Comparison of ENCODE assay signal across 20 cellular contexts in genomic region chr12:77344651-77345050, GRCh38.
"Had no signal": no experiment of that assay in that cellular context is flagged by ENCODE, and none has a peak within 500 bp of the region (broad histone marks: within the 10 kb centered on the region; RNA-seq: fewer than 3 reads in every experiment).

No MANE protein-coding gene starts in this region.

- H3K9me3 Mint-ChIP-seq: stimulated activated naive CD8-positive, alpha-beta T cell treated with anti-CD3 and anti-CD28 coated beads, Interleukin-15, Interleukin-2, amounts not matched to agents 100 ng/mL and 50 ng/mL, for 24 hours had no signal

- H3K4me3 Mint-ChIP-seq: natural killer cell; stimulated activated memory B cell treated with anti-CD40 and anti-IgM and Interleukin-4, amounts not matched to agents 10 μg/mL and 1 μg/mL and 100 μg/mL, for 72 hours; stimulated activated naive CD8-positive, alpha-beta T cell treated with anti-CD3 and anti-CD28 coated beads, Interleukin-15, Interleukin-2, amounts not matched to agents 100 ng/mL and 50 ng/mL, for 24 hours had no signal

- ATAC-seq: gastroesophageal sphincter; left colon; natural killer cell; pancreas; right lobe of liver; stimulated activated memory B cell treated with anti-CD40 and anti-IgM and Interleukin-4, amounts not matched to agents 10 μg/mL and 1 μg/mL and 100 μg/mL, for 72 hours had no signal

- H3K36me3 ChIP-seq: esophagus muscularis mucosa, gastroesophageal sphincter, pancreas, prostate gland, right lobe of liver, tibial nerve had no signal

- H3K27me3 ChIP-seq: esophagus muscularis mucosa, gastroesophageal sphincter, pancreas, right lobe of liver, testis, tibial nerve had no signal

- H3K27me3 Mint-ChIP-seq: stimulated activated memory B cell treated with anti-CD40 and anti-IgM and Interleukin-4, amounts not matched to agents 10 μg/mL and 1 μg/mL and 100 μg/mL, for 72 hours; stimulated activated naive CD8-positive, alpha-beta T cell treated with anti-CD3 and anti-CD28 coated beads, Interleukin-15, Interleukin-2, amounts not matched to agents 100 ng/mL and 50 ng/mL, for 24 hours had no signal

- FAIRE-seq: endometrium, pancreas had no signal

- H3K4me3 ChIP-seq: esophagus muscularis mucosa, gastroesophageal sphincter, pancreas, prostate gland, right lobe of liver, testis, tibial nerve had no signal

- H3K27ac Mint-ChIP-seq: natural killer cell; stimulated activated memory B cell treated with anti-CD40 and anti-IgM and Interleukin-4, amounts not matched to agents 10 μg/mL and 1 μg/mL and 100 μg/mL, for 72 hours; stimulated activated naive CD8-positive, alpha-beta T cell treated with anti-CD3 and anti-CD28 coated beads, Interleukin-15, Interleukin-2, amounts not matched to agents 100 ng/mL and 50 ng/mL, for 24 hours had no signal

- DNase-seq: effector memory CD4-positive, alpha-beta T cell; foreskin fibroblast; left colon; mammary epithelial cell; natural killer cell; occipital lobe; pancreas; right lobe of liver; stimulated activated CD4-positive, alpha-beta T cell treated with anti-CD3 and anti-CD28 coated beads, Interleukin-15, amount 100 ng/mL, for 24 hours; stimulated activated CD4-positive, alpha-beta T cell treated with anti-CD3 and anti-CD28 coated beads, Interleukin-1b, Interleukin-23, amount 100 ng/mL, for 48 hours; stimulated activated CD4-positive, alpha-beta T cell treated with anti-CD3 and anti-CD28 coated beads, Interleukin-4, amount 100 ng/mL, for 24 hours; testis had no signal

- H3K9me3 ChIP-seq: esophagus muscularis mucosa, gastroesophageal sphincter, pancreas, prostate gland, right lobe of liver, testis, tibial nerve had no signal

- H3K27ac ChIP-seq: epithelial cell of prostate, esophagus muscularis mucosa, gastroesophageal sphincter, pancreas, prostate gland, right lobe of liver, testis had no signal

- H3K4me1 Mint-ChIP-seq: natural killer cell; stimulated activated memory B cell treated with anti-CD40 and anti-IgM and Interleukin-4, amounts not matched to agents 10 μg/mL and 1 μg/mL and 100 μg/mL, for 72 hours had no signal

- H3K4me1 ChIP-seq: pancreas, prostate gland, right lobe of liver, testis had no signal

- H3K36me3 Mint-ChIP-seq: natural killer cell; stimulated activated memory B cell treated with anti-CD40 and anti-IgM and Interleukin-4, amounts not matched to agents 10 μg/mL and 1 μg/mL and 100 μg/mL, for 72 hours had no signal
